In the genomic region with DNA sequence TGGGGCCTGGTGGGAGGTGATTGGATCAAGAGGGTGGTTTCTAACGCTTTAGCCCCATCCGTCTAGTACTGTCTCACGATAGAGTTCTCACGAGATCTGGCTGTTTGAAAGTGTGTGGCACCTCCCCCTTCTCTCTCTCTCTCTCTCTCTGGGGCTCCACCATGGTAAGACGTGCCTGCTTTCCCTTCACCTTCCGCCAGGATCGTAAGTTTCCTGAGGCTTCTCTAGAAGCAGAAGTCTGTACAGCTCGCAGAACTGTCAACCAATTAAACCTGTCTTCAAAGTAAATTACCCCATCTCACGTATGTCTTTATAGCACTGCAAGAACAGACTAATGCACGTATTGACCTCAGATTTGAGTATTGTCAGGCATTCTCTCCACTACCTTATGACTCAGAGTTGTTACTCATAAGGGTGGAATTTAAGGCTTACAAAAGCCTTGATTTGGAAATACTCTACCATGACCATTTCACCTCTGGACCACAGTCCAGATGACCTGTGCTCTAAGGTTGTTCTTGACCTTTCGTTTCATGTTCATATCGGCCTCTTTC, we compare ENCODE assay signal across 1 cellular context.
A peak's percentile ranks its signal among the peaks of the same experiment; 100 is the strongest.
TF ChIP-seq lines count a peak whose summit lies in the region.

No MANE protein-coding gene starts in this region.

TF ChIP-seq in A549, 52 proteins besides CTCF, POLR2A, EP300 and RAD21 (continued from another document):
- TF ChIP-seq, protein P1, sequence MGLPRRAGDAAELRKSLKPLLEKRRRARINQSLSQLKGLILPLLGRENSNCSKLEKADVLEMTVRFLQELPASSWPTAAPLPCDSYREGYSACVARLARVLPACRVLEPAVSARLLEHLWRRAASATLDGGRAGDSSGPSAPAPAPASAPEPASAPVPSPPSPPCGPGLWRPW (IDR thresholded peaks at IDR 0.05), result peak; percentile 81
- TF ChIP-seq CEBPB (IDR thresholded peaks at IDR 0.05) (peak; percentile 84 to 95), GATA3 (IDR thresholded peaks at IDR 0.05; ENCODE audit: borderline replicate concordance) (peak; percentile 81; the same call in 1 of the 2 replicates), FOSL2 (IDR thresholded peaks at IDR 0.05) (peak; percentile 93), FOSL2 (CRISPR knock-in tag; IDR thresholded peaks at IDR 0.05) (peak; percentile 95), ESRRA (IDR thresholded peaks at IDR 0.05; ENCODE audit: borderline replicate concordance, low read length) (peak; percentile 73; the same call in 1 of the 2 replicates)
TF ChIP-seq in A549: peak in this region for 11.
